11 cellular contexts compared by ENCODE assay signal in the genomic region with DNA sequence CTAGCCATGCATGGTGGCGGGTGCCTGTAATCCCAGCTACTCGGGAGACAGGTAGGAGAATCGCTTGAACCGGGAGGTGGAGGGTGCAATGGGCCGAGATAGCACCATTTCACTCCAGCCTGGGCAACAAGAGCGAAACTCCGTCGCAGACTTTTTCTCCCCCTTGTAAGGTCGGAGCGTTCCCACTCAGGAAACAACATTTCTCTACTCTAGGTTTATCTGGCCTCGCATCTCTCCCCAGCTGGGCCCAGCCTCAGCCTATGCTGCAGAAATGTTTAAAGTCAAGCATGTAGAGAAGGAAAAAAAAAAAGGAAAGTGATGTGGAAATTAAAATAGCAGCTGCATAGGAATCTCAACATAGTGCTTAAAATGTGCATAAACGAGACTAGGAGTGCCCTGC.
DNase-seq lines count a peak whose midpoint lies in the region; ATAC-seq and TF ChIP-seq lines count a peak whose summit lies in the region.
"Had no signal": no experiment of that assay in that cellular context is flagged by ENCODE, and none has a peak within 500 bp of the region (broad histone marks: within the 10 kb centered on the region; RNA-seq: fewer than 3 reads in every experiment).

No MANE protein-coding gene starts in this region.

- H3K4me3 Mint-ChIP-seq in GM23338 = peak overlapping the region; percentile 48

- CTCF ChIA-PET in PC-3 (lab: Charles Lee) = no interaction called here

- H3K9me3 ChIP-seq in PC-3 (ENCODE audit: low read length) (no peaks in the 10 kb centered on the region), iPS-20b (ENCODE audit: insufficient read depth, low read depth, low read length) (peaks cover 6% of the 10 kb centered on the region; the same call in 1 of the 2 replicates)
- H3K9me3 ChIP-seq: HAP-1 had no signal

- H3K4me2 ChIP-seq in GM23338 = peak overlapping the region; percentile 78
- peak overlapping the region; percentile 58 for H3K4me2 ChIP-seq in PC-3 (ENCODE audit: low read length)

- H3K9ac ChIP-seq in PC-3 (ENCODE audit: low read length) (no peak overlapping the region), iPS-20b (ENCODE audit: low read depth, low read length) (no peak overlapping the region)
- H3K9ac ChIP-seq: GM23248 had no signal

- no peaks in the 10 kb centered on the region for H3K36me3 ChIP-seq in GM23338 (ENCODE audit: insufficient read depth)
- H3K36me3 ChIP-seq in PC-3 (ENCODE audit: low read depth, low read length) = no peaks in the 10 kb centered on the region
- H3K36me3 ChIP-seq in iPS-20b (ENCODE audit: insufficient read depth, low read depth, low read length) = no peaks in the 10 kb centered on the region
- H3K36me3 ChIP-seq: HAP-1 had no signal

- POLR2A ChIA-PET in PC-3 (lab: Charles Lee; ENCODE audit: unreplicated experiment) = no interaction called here

- BruUV-seq in PC-3 (replicated peaks; lab: Mats Ljungman, UMichigan) = no TSS peak

- peak overlapping the region; percentile 80; the same call in 1 of the 2 replicates for H2AFZ ChIP-seq in GM23338
- H2AFZ ChIP-seq in PC-3 (ENCODE audit: low read length) = peak overlapping the region; percentile 71
- H2AFZ ChIP-seq: GM23248 had no signal

- peaks cover 27% of the 10 kb centered on the region for H3K27me3 Mint-ChIP-seq in GM23338 (ENCODE audit: insufficient read depth, low read depth, poor library complexity)

- H3K4me3 ChIP-seq in GM23338 = peak overlapping the region; percentile 50
- peak overlapping the region; percentile 49 for H3K4me3 ChIP-seq in PC-3 (ENCODE audit: low read length)
- H3K4me3 ChIP-seq in iPS-20b (ENCODE audit: low read length) = peak overlapping the region; percentile 17; the same call in 1 of the 2 replicates
- H3K4me3 ChIP-seq: GM23248, HAP-1 had no signal

- H3K4me1 Mint-ChIP-seq in GM23338 = peaks cover 14% of the 10 kb centered on the region

- H3K27ac ChIP-seq in GM23338 (ENCODE audit: low read depth) = 0 out of 2 replicates have a peak overlapping the region, but pooled peaks have one; percentile 21
- H3K27ac ChIP-seq in PC-3 (ENCODE audit: low read length) = no peak overlapping the region
- H3K27ac ChIP-seq in VCaP = peak overlapping the region; percentile 76
- H3K27ac ChIP-seq in iPS-20b (ENCODE audit: low read length) = no peak overlapping the region
- H3K27ac ChIP-seq: GM23248 had no signal

- intact Hi-C loops in PC-3 (cut with micrococcal nuclease) = no loop called here

- H3K9me3 Mint-ChIP-seq in GM23338 = peaks cover 22% of the 10 kb centered on the region

- peaks cover 3% of the 10 kb centered on the region; the same call in 2 of the 3 replicates for H3K36me3 Mint-ChIP-seq in GM23338 (ENCODE audit: low read depth)

- ATAC-seq in GM23338 (no peak), PC-3 (no peak), GM21528 (IDR thresholded peaks at IDR 0.05; ENCODE audit: low FRiP score, unreplicated experiment) (no peak), left lobe of liver (no peak), GM19395 (IDR thresholded peaks at IDR 0.05; ENCODE audit: unreplicated experiment) (no peak)

- DNase-seq in GM23338 (ENCODE audit: low spot score) (no peak), PC-3 (no peak), DMS53 treated with DMSO at 0.1 percent for 48 hours (lab: John Stamatoyannopoulos, UW; ENCODE audit: unreplicated experiment) (no peak), left lobe of liver (ENCODE audit: low spot score) (no peak)
- DNase-seq: DMS53, GM23248 had no signal

- TF ChIP-seq CTCF in GM23338 (conservative IDR thresholded peaks at IDR 0.05; ENCODE audit: low read depth in 2 of 2) (no peak), PC-3 (conservative IDR thresholded peaks at IDR 0.05; ENCODE audit: low read depth, low read length) (no peak), VCaP (conservative IDR thresholded peaks at IDR 0.05) (no peak)

- peaks cover 13% of the 10 kb centered on the region for H3F3A ChIP-seq in GM23338 (replicated peaks; ENCODE audit: low read depth)
- no peaks in the 10 kb centered on the region for H3F3A ChIP-seq in PC-3 (ENCODE audit: low read length, unreplicated experiment)

- H3K79me2 ChIP-seq in GM23338 (replicated peaks; ENCODE audit: insufficient read depth) (no peaks in the 10 kb centered on the region), PC-3 (ENCODE audit: low read length) (no peaks in the 10 kb centered on the region)

- H3K9me2 ChIP-seq in GM23338 (ENCODE audit: insufficient read depth) = no peaks in the 10 kb centered on the region
- no peaks in the 10 kb centered on the region for H3K9me2 ChIP-seq in PC-3 (replicated peaks; ENCODE audit: low read length)

- H4K20me1 ChIP-seq in GM23338 (replicated peaks; ENCODE audit: insufficient read depth) = no peaks in the 10 kb centered on the region
- H4K20me1 ChIP-seq in PC-3 (ENCODE audit: low read length) = no peaks in the 10 kb centered on the region

- H3K27me3 ChIP-seq in GM23338 (ENCODE audit: insufficient read depth) (peaks cover 15% of the 10 kb centered on the region), PC-3 (ENCODE audit: low read length) (no peaks in the 10 kb centered on the region), iPS-20b (ENCODE audit: insufficient read depth, low read length) (peaks cover 26% of the 10 kb centered on the region)

- H3K4me1 ChIP-seq in GM23338 (ENCODE audit: insufficient read depth) (peaks cover 22% of the 10 kb centered on the region), PC-3 (ENCODE audit: insufficient read depth, low read length) (peaks cover 5% of the 10 kb centered on the region; the same call in 1 of the 2 replicates), iPS-20b (ENCODE audit: insufficient read depth, low read length) (peaks cover 5% of the 10 kb centered on the region; the same call in 1 of the 2 replicates)

- no peak overlapping the region for H3K27ac Mint-ChIP-seq in GM23338

TF ChIP-seq in GM23338, 12 proteins besides CTCF, POLR2A, EP300 and RAD21:
- TF ChIP-seq ZNF331 (CRISPR knock-in tag; IDR thresholded peaks at IDR 0.05; ENCODE audit: low read depth) = no peak
- no peak for TF ChIP-seq CREB1 (CRISPR knock-in tag; IDR thresholded peaks at IDR 0.05; ENCODE audit: low read depth)
- TF ChIP-seq EZH2phosphoT487 (IDR thresholded peaks at IDR 0.05; ENCODE audit: unreplicated experiment) = no peak

Comparison
In these comparisons a context has a peak if more than half of its experiments do, and no peak if none do; other contexts are left out.
1. H3K27ac ChIP-seq: peak in GM23338 (single experiment) and VCaP (single experiment); none in PC-3 (single experiment) and iPS-20b (single experiment).
2. Peak in every context shown above with its lines, with median percentiles within 50 percentile points of each other: H3K4me3 ChIP-seq.